Comparison of ENCODE assay signal across 23 cellular contexts in the genomic region with DNA sequence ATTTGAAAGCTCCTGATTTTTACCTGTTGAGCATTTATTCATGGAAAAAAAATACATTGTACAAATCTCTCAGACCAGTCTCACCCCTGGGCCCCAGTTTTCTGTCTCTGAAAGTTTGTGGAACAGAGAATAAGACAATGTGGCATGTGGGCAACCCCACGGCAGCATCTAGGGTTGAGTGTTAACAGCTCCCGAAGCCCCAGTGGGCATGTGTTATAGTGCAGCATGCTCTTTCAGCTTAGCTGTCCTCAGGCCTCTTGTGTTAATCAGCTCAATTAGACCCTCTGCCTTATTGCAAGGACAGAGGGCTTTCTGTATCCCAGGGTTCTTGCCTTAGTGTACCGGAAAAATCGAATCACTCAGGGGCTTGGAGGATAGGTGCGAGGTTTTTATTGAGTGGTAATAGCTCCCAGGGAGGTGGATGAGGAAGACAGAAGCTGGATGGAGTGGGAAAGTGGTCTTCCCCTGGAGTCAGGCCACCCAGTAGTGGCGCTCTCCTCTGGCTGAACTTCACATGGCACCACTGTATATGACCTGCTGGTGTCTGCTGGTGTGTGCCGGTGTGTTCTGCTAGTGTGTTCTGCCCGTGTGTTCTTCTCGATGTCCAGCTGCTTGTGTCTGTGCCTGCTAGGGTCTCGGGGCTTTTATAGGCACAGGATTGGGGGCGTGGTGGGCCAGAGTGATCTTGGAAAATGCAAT.
"Had no signal": no experiment of that assay in that cellular context is flagged by ENCODE, and none has a peak within 500 bp of the region (broad histone marks: within the 10 kb centered on the region; RNA-seq: fewer than 3 reads in every experiment).

No MANE protein-coding gene starts in this region.

- ATAC-seq: activated CD8-positive, alpha-beta memory T cell treated with anti-CD3 and anti-CD28 coated beads, Interleukin-2, amount 10 ng/mL, durations not matched to agents 7 days and 5 days; PC-3 had no signal

- H3K4me3 ChIP-seq: cardiac muscle cell had no signal

- H3K27me3 Mint-ChIP-seq: activated B cell treated with CpG ODN at 0.5 μM for 24 hours; activated CD4-positive, alpha-beta T cell treated with anti-CD3 and anti-CD28 coated beads, Interleukin-2, amount 10 ng/mL, durations not matched to agents 24 days and 14 days; activated CD8-positive, alpha-beta memory T cell treated with anti-CD3 and anti-CD28 coated beads, Interleukin-2, amount 10 ng/mL, durations not matched to agents 7 days and 5 days; activated naive CD4-positive, alpha-beta T cell treated with anti-CD3 and anti-CD28 coated beads, Interleukin-2, amount 50 U/mL, for 24 hours had no signal

- H3K4me1 Mint-ChIP-seq: activated CD4-positive, alpha-beta T cell treated with anti-CD3 and anti-CD28 coated beads, Interleukin-2, amount 10 ng/mL, durations not matched to agents 24 days and 14 days; activated CD8-positive, alpha-beta memory T cell treated with anti-CD3 and anti-CD28 coated beads, Interleukin-2, amount 10 ng/mL, durations not matched to agents 7 days and 5 days; activated naive CD4-positive, alpha-beta T cell treated with anti-CD3 and anti-CD28 coated beads, Interleukin-2, amount 50 U/mL, for 24 hours had no signal

- DNase-seq: activated B cell treated with CpG ODN at 0.5 μM for 24 hours; activated CD4-positive, alpha-beta T cell treated with anti-CD3 and anti-CD28 coated beads for 1 hour; activated CD4-positive, alpha-beta T cell treated with anti-CD3 and anti-CD28 coated beads, Interleukin-2, amount 10 ng/mL, durations not matched to agents 24 days and 14 days; activated CD4-positive, alpha-beta T cell treated with anti-CD3 and anti-CD28 coated beads, Interleukin-2, amount 50 U/mL, for 48 hours; activated CD8-positive, alpha-beta memory T cell treated with anti-CD3 and anti-CD28 coated beads, Interleukin-2, amount 10 ng/mL, durations not matched to agents 7 days and 5 days; activated effector memory CD4-positive, alpha-beta T cell treated with Interleukin-2 at 50 U/mL for 16 hours; activated naive CD4-positive, alpha-beta T cell; activated T-cell treated with anti-CD3 and anti-CD28 coated beads, Interleukin-2, amount 50 U/mL, for 24 hours; amygdala; NCI-H1105 treated with DMSO at 0.1 percent for 48 hours; NCI-H1436 treated with DMSO at 0.1 percent for 48 hours; NCI-H187; NCI-H2081; NCI-H510A treated with DMSO at 0.1 percent for 48 hours; NCI-H774; PC-3; SHP77 treated with DMSO at 0.1 percent for 48 hours had no signal

- H3K27ac ChIP-seq: cardiac muscle cell had no signal

- FAIRE-seq: astrocyte had no signal

- H3K4me3 Mint-ChIP-seq: activated B cell treated with CpG ODN at 0.5 μM for 24 hours; activated CD4-positive, alpha-beta T cell treated with anti-CD3 and anti-CD28 coated beads, Interleukin-2, amount 10 ng/mL, durations not matched to agents 24 days and 14 days; activated CD8-positive, alpha-beta memory T cell treated with anti-CD3 and anti-CD28 coated beads, Interleukin-2, amount 10 ng/mL, durations not matched to agents 7 days and 5 days; activated naive CD4-positive, alpha-beta T cell treated with anti-CD3 and anti-CD28 coated beads, Interleukin-2, amount 50 U/mL, for 24 hours; activated T-cell treated with anti-CD3 and anti-CD28 coated beads, Interleukin-2, amount 50 U/mL, for 24 hours; activated T-helper 1 cell treated with anti-CD3 and anti-CD28 coated beads, Interleukin-12 subunit alpha, Interleukin-12 subunit beta, Interleukin-2, Interleukin-4 antibody, amounts not matched to agents 30 ng/mL and 10 ng/mL and 1 ng/mL, durations not matched to agents 14 hours and 24 hours and 36 hours; brain; T-helper 1 cell treated with Interleukin-12 subunit alpha and Interleukin-12 subunit beta and Interleukin-4 antibody, amounts not matched to agents 30 μg/mL and 1 μg/mL, for 36 hours had no signal

- H3K27ac Mint-ChIP-seq: activated B cell treated with CpG ODN at 0.5 μM for 24 hours; activated CD4-positive, alpha-beta T cell treated with anti-CD3 and anti-CD28 coated beads, Interleukin-2, amount 10 ng/mL, durations not matched to agents 24 days and 14 days; activated CD8-positive, alpha-beta memory T cell treated with anti-CD3 and anti-CD28 coated beads, Interleukin-2, amount 10 ng/mL, durations not matched to agents 7 days and 5 days; activated naive CD4-positive, alpha-beta T cell treated with anti-CD3 and anti-CD28 coated beads, Interleukin-2, amount 50 U/mL, for 24 hours; activated T-cell treated with anti-CD3 and anti-CD28 coated beads, Interleukin-2, amount 50 U/mL, for 24 hours; activated T-helper 1 cell treated with anti-CD3 and anti-CD28 coated beads, Interleukin-12 subunit alpha, Interleukin-12 subunit beta, Interleukin-2, Interleukin-4 antibody, amounts not matched to agents 30 ng/mL and 10 ng/mL and 1 ng/mL, durations not matched to agents 14 hours and 24 hours and 36 hours; brain; T-helper 1 cell treated with Interleukin-12 subunit alpha and Interleukin-12 subunit beta and Interleukin-4 antibody, amounts not matched to agents 30 μg/mL and 1 μg/mL, for 36 hours had no signal

- H3K27me3 ChIP-seq: cardiac muscle cell had no signal

- H3K36me3 Mint-ChIP-seq: activated CD8-positive, alpha-beta memory T cell treated with anti-CD3 and anti-CD28 coated beads, Interleukin-2, amount 10 ng/mL, durations not matched to agents 7 days and 5 days; activated naive CD4-positive, alpha-beta T cell treated with anti-CD3 and anti-CD28 coated beads, Interleukin-2, amount 50 U/mL, for 24 hours; brain had no signal

- H3K36me3 ChIP-seq: cardiac muscle cell had no signal

- H3K9me3 Mint-ChIP-seq: activated B cell treated with CpG ODN at 0.5 μM for 24 hours; activated CD4-positive, alpha-beta T cell treated with anti-CD3 and anti-CD28 coated beads, Interleukin-2, amount 10 ng/mL, durations not matched to agents 24 days and 14 days; activated naive CD4-positive, alpha-beta T cell treated with anti-CD3 and anti-CD28 coated beads, Interleukin-2, amount 50 U/mL, for 24 hours; activated T-cell treated with anti-CD3 and anti-CD28 coated beads, Interleukin-2, amount 50 U/mL, for 24 hours; activated T-helper 1 cell treated with anti-CD3 and anti-CD28 coated beads, Interleukin-12 subunit alpha, Interleukin-12 subunit beta, Interleukin-2, Interleukin-4 antibody, amounts not matched to agents 30 ng/mL and 10 ng/mL and 1 ng/mL, durations not matched to agents 14 hours and 24 hours and 36 hours; T-helper 1 cell treated with Interleukin-12 subunit alpha and Interleukin-12 subunit beta and Interleukin-4 antibody, amounts not matched to agents 30 μg/mL and 1 μg/mL, for 36 hours had no signal
